20 cellular contexts compared by ENCODE assay signal in genomic region chr10:10584164-10584563, GRCh38.
"Had no signal": no experiment of that assay in that cellular context is flagged by ENCODE, and none has a peak within 500 bp of the region (broad histone marks: within the 10 kb centered on the region; RNA-seq: fewer than 3 reads in every experiment).

No MANE protein-coding gene starts in this region.

- ATAC-seq: activated CD4-positive, CD25-positive, alpha-beta regulatory T cell treated with anti-CD3 and anti-CD28 coated beads, Interleukin-2, amount 50 U/mL, for 24 hours; activated CD8-positive, alpha-beta T cell treated with anti-CD3 and anti-CD28 coated beads for 36 hours; activated T-cell treated with anti-CD3 and anti-CD28 coated beads, Interleukin-2, amount 50 U/mL, for 72 hours had no signal

- H3K4me3 ChIP-seq: adrenal gland, PC-9 had no signal

- DNase-seq: activated CD4-positive, alpha-beta T cell treated with anti-CD3 and anti-CD28 coated beads for 4 hours; activated CD8-positive, alpha-beta memory T cell treated with anti-CD3 and anti-CD28 coated beads, Interleukin-2, amount 50 U/mL, for 4 hours; activated CD8-positive, alpha-beta T cell treated with anti-CD3 and anti-CD28 coated beads for 36 hours; activated naive CD4-positive, alpha-beta T cell treated with anti-CD3 and anti-CD28 coated beads, Interleukin-2, amount 50 U/mL, for 16 hours; activated naive CD8-positive, alpha-beta T cell treated with anti-CD3 and anti-CD28 coated beads, Interleukin-2, amount 10 ng/mL, durations not matched to agents 7 days and 5 days; activated T-cell treated with anti-CD3 and anti-CD28 coated beads, Interleukin-2, amount 50 U/mL, for 72 hours; adrenal gland; anterior cingulate cortex; KBM-7; NCI-H1048; NCI-H146; NCI-H187 treated with DMSO at 0.1 percent for 48 hours; NCI-H2081 treated with DMSO at 0.1 percent for 48 hours; NCI-H2227 treated with DMSO at 0.1 percent for 48 hours; NCI-H446 treated with DMSO at 0.1 percent for 48 hours; NCI-H524 treated with DMSO at 0.1 percent for 48 hours; NCI-H82; PC-9; SHP77 treated with DMSO at 0.1 percent for 48 hours had no signal
